Comparison of ENCODE assay signal across 8 cellular contexts in genomic region chr5:50744761-50745160, GRCh38.
DNase-seq lines count a peak whose midpoint lies in the region; ATAC-seq and TF ChIP-seq lines count a peak whose summit lies in the region.

No MANE protein-coding gene starts in this region.

- H3K4me3 Mint-ChIP-seq in activated CD4-positive, alpha-beta memory T cell treated with anti-CD3 and anti-CD28 coated beads for 36 hours = peak overlapping the region; percentile 72
- H3K4me3 Mint-ChIP-seq in endodermal cell = no peak overlapping the region

- peak overlapping the region; percentile 79 for H3K27ac Mint-ChIP-seq in activated CD4-positive, alpha-beta memory T cell treated with anti-CD3 and anti-CD28 coated beads for 36 hours
- no peak overlapping the region for H3K27ac Mint-ChIP-seq in endodermal cell

- H3K36me3 ChIP-seq in uterus (no peaks in the 10 kb centered on the region), endodermal cell (ENCODE audit: control insufficient read depth, insufficient read depth, low read length) (no peaks in the 10 kb centered on the region)

- H3K27ac ChIP-seq in uterus (peak overlapping the region; percentile 10 to 50), endodermal cell (ENCODE audit: low read depth, low read length) (no peak overlapping the region)

- H3K36me3 Mint-ChIP-seq in activated CD4-positive, alpha-beta memory T cell treated with anti-CD3 and anti-CD28 coated beads for 36 hours = peaks cover 2% of the 10 kb centered on the region
- no peaks in the 10 kb centered on the region for H3K36me3 Mint-ChIP-seq in endodermal cell (ENCODE audit: low read depth)

- peaks cover 60% of the 10 kb centered on the region for H3K4me1 Mint-ChIP-seq in activated CD4-positive, alpha-beta memory T cell treated with anti-CD3 and anti-CD28 coated beads for 36 hours (ENCODE audit: low read depth)
- H3K4me1 Mint-ChIP-seq in endodermal cell = peaks cover 4% of the 10 kb centered on the region

- H3K27me3 Mint-ChIP-seq in activated CD4-positive, alpha-beta memory T cell treated with anti-CD3 and anti-CD28 coated beads for 36 hours = no peaks in the 10 kb centered on the region
- no peaks in the 10 kb centered on the region for H3K27me3 Mint-ChIP-seq in endodermal cell (ENCODE audit: insufficient read depth)

- TF ChIP-seq POLR2A in uterus (IDR thresholded peaks at IDR 0.05) (no peak), lower leg skin (IDR thresholded peaks at IDR 0.05) (no peak)

- no peaks in the 10 kb centered on the region for H3K9me3 ChIP-seq in uterus
- H3K9me3 ChIP-seq in endodermal cell (ENCODE audit: control insufficient read depth, low read length) = no peaks in the 10 kb centered on the region

- CTCF ChIA-PET in activated CD4-positive, alpha-beta memory T cell treated with anti-CD3 and anti-CD28 coated beads for 36 hours (lab: Charles Lee) = interaction anchor here (0.6 to 1.2 kb wide), 2 partner anchors 9 to 19 kb away, joined by 3 read pairs; no protein-coding TSS in a partner anchor

- peak; percentile 73 for ATAC-seq in GM18868 (IDR thresholded peaks at IDR 0.05; ENCODE audit: unreplicated experiment)
- peak; percentile 77 for ATAC-seq in HG03135 (IDR thresholded peaks at IDR 0.05; ENCODE audit: unreplicated experiment)

- intact Hi-C loops in activated CD4-positive, alpha-beta memory T cell treated with anti-CD3 and anti-CD28 coated beads for 36 hours (cut with micrococcal nuclease) = loop anchor here (1.0 to 10.0 kb wide), 6 partner anchors 9 to 167 kb away; no protein-coding TSS in a partner anchor
- intact Hi-C loops in uterus (cut with DNase I; ENCODE audit: low total_unique reads) = no loop called here
- intact Hi-C loops in lower leg skin (cut with DNase I; ENCODE audit: low total_unique reads) = no loop called here

- POLR2A ChIA-PET in activated CD4-positive, alpha-beta memory T cell treated with anti-CD3 and anti-CD28 coated beads for 36 hours (lab: Charles Lee) = no interaction called here

- H3K4me1 ChIP-seq in uterus (no peaks in the 10 kb centered on the region), endodermal cell (ENCODE audit: control insufficient read depth, insufficient read depth, low read length) (peaks cover 8% of the 10 kb centered on the region)

- DNase-seq in AG20443 (ENCODE audit: low spot score) (peak; percentile 10), kidney glomerular epithelial cell (lab: John Stamatoyannopoulos, UW) (peak; percentile 35), uterus (no peak), endodermal cell (no peak), lower leg skin (ENCODE audit: low spot score in 2 of 2) (no peak)
- DNase-seq in activated CD4-positive, alpha-beta memory T cell treated with anti-CD3 and anti-CD28 coated beads for 36 hours = no peak

- WGBS in endodermal cell (ENCODE audit: insufficient coverage in 1 of 2, insufficient read length in 1 of 2), 2 experiments = 75 to 91% methylated on average over 2 of the region's 2 CpGs
- WGBS in lower leg skin, 2 donors = 18 to 24% methylated on average over 2 of the region's 2 CpGs

- H3K4me3 ChIP-seq in uterus (peak overlapping the region in 1 of 2 donors; percentile 4), endodermal cell (ENCODE audit: low read length) (no peak overlapping the region), lower leg skin (ENCODE audit: low read depth, poor library complexity, severe bottlenecking) (no peak overlapping the region)

- TF ChIP-seq CTCF in uterus (IDR thresholded peaks at IDR 0.05) = no peak
- TF ChIP-seq CTCF in endodermal cell (conservative IDR thresholded peaks at IDR 0.05) = no peak
- TF ChIP-seq CTCF in lower leg skin (IDR thresholded peaks at IDR 0.05) = no peak

- H3K9me3 Mint-ChIP-seq in activated CD4-positive, alpha-beta memory T cell treated with anti-CD3 and anti-CD28 coated beads for 36 hours = peaks cover 2% of the 10 kb centered on the region
- no peaks in the 10 kb centered on the region for H3K9me3 Mint-ChIP-seq in endodermal cell

- H3K27me3 ChIP-seq in uterus (no peaks in the 10 kb centered on the region), endodermal cell (ENCODE audit: control insufficient read depth, insufficient read depth, low read length, poor library complexity, severe bottlenecking) (no peaks in the 10 kb centered on the region)

- H3K9ac ChIP-seq in endodermal cell (ENCODE audit: extremely low read depth, low read length, poor library complexity, severe bottlenecking) = no peak overlapping the region

Comparison
In these comparisons a context has a peak if more than half of its experiments do, and no peak if none do; other contexts are left out.
1. DNase-seq: peak in AG20443 (single experiment) and kidney glomerular epithelial cell (single experiment); none in activated CD4-positive, alpha-beta memory T cell treated with anti-CD3 and anti-CD28 coated beads for 36 hours (single experiment), uterus (0 of 2), endodermal cell (single experiment) and lower leg skin (0 of 2).